9 cellular contexts compared by ENCODE assay signal in the genomic region with DNA sequence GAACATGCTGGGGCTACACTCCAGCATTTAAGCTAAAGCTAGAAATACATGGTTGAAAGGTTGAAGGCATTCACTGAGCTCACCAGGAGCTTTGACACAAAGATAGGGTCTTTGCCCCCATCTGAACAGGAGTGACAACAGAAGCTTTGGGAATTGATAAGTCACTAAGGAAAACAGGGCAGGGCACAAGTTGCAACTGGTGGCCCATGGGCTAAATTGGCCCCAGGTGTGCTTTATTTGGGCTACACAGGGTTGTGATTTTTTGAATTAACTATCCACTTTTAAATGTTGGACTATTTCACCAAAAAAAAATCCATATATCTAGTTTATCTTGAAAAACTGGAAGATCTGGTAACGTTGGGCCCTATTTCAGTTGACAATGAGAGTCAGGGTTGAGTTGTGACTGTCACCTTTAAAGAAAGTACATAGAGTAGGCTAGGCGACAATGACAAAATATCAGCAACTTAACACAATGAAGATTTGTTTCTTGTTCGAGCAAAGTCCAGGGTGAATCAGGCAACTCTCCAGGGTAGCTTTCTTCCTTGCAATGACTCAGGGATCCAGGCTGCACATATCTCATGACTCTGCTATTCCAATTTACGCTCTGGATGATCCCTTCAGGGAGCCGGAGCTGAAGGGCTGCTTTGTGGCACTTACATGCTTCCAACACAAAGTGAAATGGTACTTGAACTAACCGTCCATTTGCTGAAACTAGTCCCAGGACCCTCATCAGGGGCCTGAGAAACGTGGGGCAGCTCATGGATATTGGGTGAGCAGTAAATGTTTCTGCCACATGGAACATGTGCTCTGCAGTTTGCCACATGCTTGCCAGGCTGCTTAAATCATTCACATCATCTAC. TPM values are rescaled to one million over a fixed set of nuclear protein-coding genes. Genes with fewer than 3 reads are reported as not detected.
DNase-seq lines count a peak whose midpoint lies in the region; FAIRE-seq and TF ChIP-seq lines count a peak whose summit lies in the region.
"Had no signal": no experiment of that assay in that cellular context is flagged by ENCODE, and none has a peak within 500 bp of the region (broad histone marks: within the 10 kb centered on the region; RNA-seq: fewer than 3 reads in every experiment).

No MANE protein-coding gene starts in this region.

- DNase-seq in HT-29 (ENCODE audit: low spot score) (peak; percentile 88), astrocyte of the hippocampus (ENCODE audit: low read depth, low spot score) (peak; percentile 65), keratinocyte (ENCODE audit: low read depth, low spot score) (no peak), transverse colon (peak; percentile 66), D341Med (ENCODE audit: low spot score) (no peak), NCI-H2227 treated with DMSO at 0.1 percent for 48 hours (lab: John Stamatoyannopoulos, UW) (no peak), DMS153 (lab: John Stamatoyannopoulos, UW) (no peak)
- DNase-seq: GF-D8, NCI-H187 had no signal

- H3K36me3 ChIP-seq in keratinocyte (ENCODE audit: control insufficient read depth in 2 of 2, extremely low read depth in 1 of 2, insufficient read depth in 2 of 2, low read length in 2 of 2) (no peaks in the 10 kb centered on the region), transverse colon (no peaks in the 10 kb centered on the region)

- H3K9me3 ChIP-seq in keratinocyte (ENCODE audit: control insufficient read depth, low read depth, low read length), result no peaks in the 10 kb centered on the region
- no peaks in the 10 kb centered on the region for H3K9me3 ChIP-seq in transverse colon

- H3K27me3 ChIP-seq in keratinocyte (ENCODE audit: control insufficient read depth, extremely low read depth, insufficient read depth, low read length), result no peaks in the 10 kb centered on the region
- no peaks in the 10 kb centered on the region for H3K27me3 ChIP-seq in transverse colon

- H2AFZ ChIP-seq in keratinocyte (ENCODE audit: control insufficient read depth, low read length), result no peak overlapping the region

- no peak for TF ChIP-seq POLR2A in transverse colon (IDR thresholded peaks at IDR 0.05)

- TF ChIP-seq EP300 in transverse colon (IDR thresholded peaks at IDR 0.05; ENCODE audit: low read depth), result no peak

- in situ Hi-C loops in transverse colon (cut with MboI; ENCODE audit: low pct_ligation_motif_present in 1 of 4, low pct_unique_long_range_greater_than_20kb in 1 of 4, low sequenced_read_pairs in 3 of 4), result loop anchor here (25.0 kb wide), 2 partner anchors 406 to 606 kb away; a partner anchor contains a TSS

- peak overlapping the region; percentile 17 for H3K27ac ChIP-seq in keratinocyte (ENCODE audit: control insufficient read depth, insufficient read depth, low read length)
- peak overlapping the region; percentile 49 to 79 (median 77) for H3K27ac ChIP-seq in transverse colon

- TF ChIP-seq CTCF in keratinocyte (optimal IDR thresholded peaks at IDR 0.05 in 1 of 3, IDR thresholded peaks at IDR 0.05 in 1 of 3, conservative IDR thresholded peaks at IDR 0.05 in 1 of 3; ENCODE audit: extremely low read depth in 1 of 3, insufficient read depth in 2 of 3, low read length in 3 of 3) (no peak), transverse colon (IDR thresholded peaks at IDR 0.05) (no peak)

- peak overlapping the region; percentile 9 for H3K4me2 ChIP-seq in keratinocyte (ENCODE audit: control insufficient read depth, extremely low read depth, insufficient read depth, low read depth, low read length)

- H3K79me2 ChIP-seq in keratinocyte (ENCODE audit: control insufficient read depth, insufficient read depth, low read length), result no peaks in the 10 kb centered on the region

- H3K9ac ChIP-seq in keratinocyte (ENCODE audit: control insufficient read depth, extremely low read depth, insufficient read depth, low read length), result peak overlapping the region; percentile 6

- H4K20me1 ChIP-seq in keratinocyte (ENCODE audit: control insufficient read depth, extremely low read depth, insufficient read depth, low read length), result no peaks in the 10 kb centered on the region

- dilution Hi-C loops in keratinocyte (cut with MboI; ENCODE audit: extremely low pct_ligation_motif_present, low sequenced_read_pairs), result no loop called here

- 57 to 72% methylated on average over 5 to 7 of the region's 7 CpGs for WGBS in transverse colon (ENCODE audit: low coverage in 1 of 2), 2 donors

- intact Hi-C loops in transverse colon (cut with DNase I; ENCODE audit: low total_unique reads), result no loop called here

- FAIRE-seq in keratinocyte (lab: Jason Lieb, UNC), result peak; percentile 80

- H3K4me3 ChIP-seq in keratinocyte (ENCODE audit: control insufficient read depth in 2 of 3, extremely low read depth in 1 of 3, insufficient read depth in 2 of 3, low read depth in 1 of 3, low read length in 3 of 3), result no peak overlapping the region
- no peak overlapping the region for H3K4me3 ChIP-seq in transverse colon

- peaks cover 13% of the 10 kb centered on the region for H3K4me1 ChIP-seq in keratinocyte (ENCODE audit: control insufficient read depth, extremely low read depth, insufficient read depth, low read length)
- H3K4me1 ChIP-seq in transverse colon, result peaks cover 6 to 37% (median 21%) of the 10 kb centered on the region in 4 donors

- no peaks in the 10 kb centered on the region for H3K9me1 ChIP-seq in keratinocyte (ENCODE audit: control insufficient read depth, extremely low read depth, insufficient read depth, low read length)

RNA-seq across cellular contexts. Expression of a gene that starts 13.3 kb away (rescaled TPM):
- 401 and 417 TPM in 2 replicates for total RNA-seq in HT-29 (2014; rRNA removed; shearing (Covaris generic))
- polyA plus RNA-seq in keratinocyte, result 323 to 422 TPM (median 378 TPM) in 3 replicates
- polyA plus RNA-seq in keratinocyte (2011; ENCODE audit: low read depth), result 491 TPM
- polyA plus RNA-seq in keratinocyte (2011; cell fraction: cytosol; rRNA removed), result 436 and 450 TPM in 2 replicates
- polyA plus RNA-seq in keratinocyte (2011; cell fraction: nucleus; rRNA removed), result 235 and 262 TPM in 2 replicates
- polyA plus RNA-seq in keratinocyte (2012; ENCODE audit: low replicate concordance), result 323 and 351 TPM in 2 replicates
- polyA minus RNA-seq in keratinocyte, result 427 to 700 TPM (median 612 TPM) in 3 replicates
- polyA minus RNA-seq in keratinocyte (2011; cell fraction: cytosol; rRNA and poly(A)+ RNA removed), result 447 TPM
- 142 and 249 TPM in 2 replicates for polyA minus RNA-seq in keratinocyte (2011; cell fraction: nucleus; rRNA and poly(A)+ RNA removed)
- total RNA-seq in transverse colon, result 100 to 1,000 TPM; 175 to 383 (median 261) TPM

RNA-seq across cellular contexts. Expression of a gene that starts 44.0 kb away (rescaled TPM):
- total RNA-seq in HT-29 (2014; rRNA removed; shearing (Covaris generic)), result 9,796 and 10,041 TPM in 2 replicates
- polyA plus RNA-seq in keratinocyte, result 75.1 to 423 TPM (median 182 TPM) in 3 replicates
- polyA plus RNA-seq in keratinocyte (2011; ENCODE audit: low read depth), result 53.0 TPM
- polyA plus RNA-seq in keratinocyte (2011; cell fraction: cytosol; rRNA removed), result 119 and 164 TPM in 2 replicates
- 90.3 and 92.6 TPM in 2 replicates for polyA plus RNA-seq in keratinocyte (2011; cell fraction: nucleus; rRNA removed)
- 75.5 and 388 TPM in 2 replicates for polyA plus RNA-seq in keratinocyte (2012; ENCODE audit: low replicate concordance)
- polyA minus RNA-seq in keratinocyte, result 62.1 to 507 TPM (median 158 TPM) in 3 replicates
- polyA minus RNA-seq in keratinocyte (2011; cell fraction: cytosol; rRNA and poly(A)+ RNA removed), result 123 TPM
- 29.4 and 32.0 TPM in 2 replicates for polyA minus RNA-seq in keratinocyte (2011; cell fraction: nucleus; rRNA and poly(A)+ RNA removed)
- total RNA-seq in transverse colon, result 100 to 1,000 TPM; 367 to 813 (median 541) TPM

RNA-seq across cellular contexts. Expression of a gene that starts 56.9 kb away (rescaled TPM):
- 57.7 and 71.9 TPM in 2 replicates for total RNA-seq in HT-29 (2014; rRNA removed; shearing (Covaris generic))
- 0.72 to 1.1 TPM (median 0.80 TPM) in 3 replicates for polyA plus RNA-seq in keratinocyte
- polyA plus RNA-seq in keratinocyte (2011; ENCODE audit: low read depth), result not detected
- polyA plus RNA-seq in keratinocyte (2011; cell fraction: cytosol; rRNA removed), result 0.63 and 1.3 TPM in 2 replicates
- 7.0 and 12.7 TPM in 2 replicates for polyA plus RNA-seq in keratinocyte (2011; cell fraction: nucleus; rRNA removed)
- 0.89 and 2.3 TPM in 2 replicates for polyA plus RNA-seq in keratinocyte (2012; ENCODE audit: low replicate concordance)
- polyA minus RNA-seq in keratinocyte, result 1.9 to 7.2 TPM (median 3.0 TPM) in 3 replicates
- polyA minus RNA-seq in keratinocyte (2011; cell fraction: cytosol; rRNA and poly(A)+ RNA removed), result 6.9 TPM
- polyA minus RNA-seq in keratinocyte (2011; cell fraction: nucleus; rRNA and poly(A)+ RNA removed), result 4.9 and 5.1 TPM in 2 replicates
- 100 to 1,000 TPM in 2 of 4 donors, 10 to 100 TPM in 2; 48.2 to 397 (median 169) TPM for total RNA-seq in transverse colon

Comparison
In these comparisons a context has a peak if more than half of its experiments do, and no peak if none do; other contexts are left out.
1. DNase-seq: peak in HT-29 (single experiment), astrocyte of the hippocampus (single experiment) and transverse colon (single experiment); none in keratinocyte (single experiment), D341Med (single experiment), NCI-H2227 treated with DMSO at 0.1 percent for 48 hours (single experiment) and DMS153 (single experiment).
2. RNA of a gene that starts 44.0 kb away (total RNA-seq): 9,796 to 10,041 TPM in HT-29; 367 to 813 TPM in transverse colon; every median in the first group is over 10 times any median in the second.